In genomic region chr4:83124079-83124780, GRCh38 we compare ENCODE assay signal across 14 cellular contexts. TPM values are rescaled to one million over a fixed set of nuclear protein-coding genes. Genes with fewer than 3 reads are reported as not detected.
DNase-seq lines count a peak whose midpoint lies in the region; ATAC-seq, FAIRE-seq and TF ChIP-seq lines count a peak whose summit lies in the region.
"Had no signal": no experiment of that assay in that cellular context is flagged by ENCODE, and none has a peak within 500 bp of the region (broad histone marks: within the 10 kb centered on the region; RNA-seq: fewer than 3 reads in every experiment).

No MANE protein-coding gene starts in this region.

- peaks cover 0 to 41% of the 10 kb centered on the region in 2 donors for H3K4me1 ChIP-seq in left lung

- peak; percentile 50 for DNase-seq in GDM1 (lab: John Stamatoyannopoulos, UW)
- DNase-seq in NOMO-1 (lab: John Stamatoyannopoulos, UW; ENCODE audit: unreplicated experiment in 2 of 2) = peak; percentile 67 to 95
- DNase-seq in left lung = peak in 1 of 2 donors; percentile 51
- no peak for DNase-seq in posterior cingulate gyrus
- no peak for DNase-seq in GM12892 (ENCODE audit: insufficient read length)
- no peak for DNase-seq in mesothelial cell of epicardium (ENCODE audit: low spot score in 2 of 2, unreplicated experiment in 2 of 2)
- DNase-seq: activated T-cell treated with anti-CD3 and anti-CD28 coated beads, Interleukin-2, amount 50 U/mL, for 1 hour; CD4-positive, alpha-beta memory T cell; NCI-H1694 had no signal

- H3K4me3 ChIP-seq in left lung = no peak overlapping the region

- H3K9me3 ChIP-seq in left lung = no peaks in the 10 kb centered on the region

- H3K9me3 Mint-ChIP-seq in mesothelial cell of epicardium = peaks cover 27% of the 10 kb centered on the region
- H3K9me3 Mint-ChIP-seq: type B pancreatic cell had no signal

- H3K4me3 Mint-ChIP-seq in mesothelial cell of epicardium = no peak overlapping the region
- H3K4me3 Mint-ChIP-seq: neural crest cell, type B pancreatic cell had no signal

- ATAC-seq in GM21786 (IDR thresholded peaks at IDR 0.05; ENCODE audit: unreplicated experiment) = peak; percentile 87
- peak; percentile 47 for ATAC-seq in left lung
- ATAC-seq in HG02973 (IDR thresholded peaks at IDR 0.05; ENCODE audit: unreplicated experiment) = no peak
- ATAC-seq: SK-N-SH treated with all-trans-retinoic acid at 6 μM for 48 hours had no signal

- intact Hi-C loops in left lung (cut with DNase I) = no loop called here
- intact Hi-C loops in posterior cingulate gyrus (cut with DNase I) = no loop called here

- no peaks in the 10 kb centered on the region for H3K27me3 Mint-ChIP-seq in mesothelial cell of epicardium (ENCODE audit: low read depth)
- H3K27me3 Mint-ChIP-seq: CD4-positive, alpha-beta memory T cell; type B pancreatic cell had no signal

- H3K4me1 Mint-ChIP-seq in mesothelial cell of epicardium = no peaks in the 10 kb centered on the region
- H3K4me1 Mint-ChIP-seq: neural crest cell had no signal

- peak overlapping the region in 1 of 2 donors; percentile 79 for H3K27ac ChIP-seq in left lung

- TF ChIP-seq CTCF in left lung (IDR thresholded peaks at IDR 0.05) (no peak), mesothelial cell of epicardium (IDR thresholded peaks at IDR 0.05; ENCODE audit: unreplicated experiment) (no peak)

- TF ChIP-seq POLR2A in GM12892 (IDR thresholded peaks at IDR 0.05; ENCODE audit: low read depth, low read length) = no peak

- no peak overlapping the region for H3K27ac Mint-ChIP-seq in mesothelial cell of epicardium
- H3K27ac Mint-ChIP-seq: type B pancreatic cell had no signal

- no peak for FAIRE-seq in GM12892 (lab: Jason Lieb, UNC)

- H3K36me3 ChIP-seq in left lung = no peaks in the 10 kb centered on the region

- H3K27me3 ChIP-seq in left lung = no peaks in the 10 kb centered on the region

- H3K36me3 Mint-ChIP-seq in mesothelial cell of epicardium = peaks cover 3% of the 10 kb centered on the region
- H3K36me3 Mint-ChIP-seq: CD4-positive, alpha-beta memory T cell; type B pancreatic cell had no signal

RNA-seq across cellular contexts. Expression of gene PLAC8, which starts 9.7 kb away (rescaled TPM):
- 10 to 100 TPM; 20.1 to 48.7 TPM for total RNA-seq in left lung
- polyA plus RNA-seq in GM12892 (2012; ENCODE audit: missing spikeins) = 102 TPM
- total RNA-seq in mesothelial cell of epicardium = 0.50 to 1.6 TPM (median 1.2 TPM) in 3 replicates

Comparison
In these comparisons a context has a peak if more than half of its experiments do, and no peak if none do; other contexts are left out.
1. DNase-seq: peak in GDM1 (single experiment) and NOMO-1 (2 of 2); none in posterior cingulate gyrus (0 of 10), GM12892 (single experiment) and mesothelial cell of epicardium (0 of 2).